Comparison of ENCODE assay signal across 2 cellular contexts in genomic region chr10:44897049-44897448, GRCh38.
TF ChIP-seq lines count a peak whose summit lies in the region.

No MANE protein-coding gene starts in this region.

TF ChIP-seq in IMR-90, 13 proteins besides CTCF, POLR2A, EP300 and RAD21:
- no peak for TF ChIP-seq CHD1 (IDR thresholded peaks at IDR 0.05; ENCODE audit: low read depth, low read length)
- peak; percentile 97 for TF ChIP-seq MAFK (IDR thresholded peaks at IDR 0.05; ENCODE audit: low read depth, low read length)
- TF ChIP-seq, protein P1, sequence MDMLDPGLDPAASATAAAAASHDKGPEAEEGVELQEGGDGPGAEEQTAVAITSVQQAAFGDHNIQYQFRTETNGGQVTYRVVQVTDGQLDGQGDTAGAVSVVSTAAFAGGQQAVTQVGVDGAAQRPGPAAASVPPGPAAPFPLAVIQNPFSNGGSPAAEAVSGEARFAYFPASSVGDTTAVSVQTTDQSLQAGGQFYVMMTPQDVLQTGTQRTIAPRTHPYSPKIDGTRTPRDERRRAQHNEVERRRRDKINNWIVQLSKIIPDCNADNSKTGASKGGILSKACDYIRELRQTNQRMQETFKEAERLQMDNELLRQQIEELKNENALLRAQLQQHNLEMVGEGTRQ (IDR thresholded peaks at IDR 0.05; ENCODE audit: low read depth, low read length): no peak
- no peak for TF ChIP-seq RFX5 (IDR thresholded peaks at IDR 0.05; ENCODE audit: low read depth, low read length)
- TF ChIP-seq RCOR1 (IDR thresholded peaks at IDR 0.05; ENCODE audit: insufficient replicate concordance, low read length): no peak
- no peak for TF ChIP-seq FOS (IDR thresholded peaks at IDR 0.05; ENCODE audit: low read depth, low read length)
- TF ChIP-seq NFE2L2 (IDR thresholded peaks at IDR 0.05; ENCODE audit: low read depth, low read length): no peak

TF ChIP-seq in H1, 55 proteins besides CTCF, POLR2A, EP300 and RAD21:
- TF ChIP-seq MAFK (IDR thresholded peaks at IDR 0.05; ENCODE audit: low read depth, low read length) (peak; percentile 67; the same call in 1 of the 2 replicates), PHF8 (conservative IDR thresholded peaks at IDR 0.05; ENCODE audit: low read depth, low read length) (no peak), SP2 (IDR thresholded peaks at IDR 0.05; ENCODE audit: low read length) (no peak), BACH1 (IDR thresholded peaks at IDR 0.05; ENCODE audit: low read length) (peak; percentile 86)
